16 cellular contexts compared by ENCODE assay signal in genomic region chr1:101109791-101110190, GRCh38.
"Had no signal": no experiment of that assay in that cellular context is flagged by ENCODE, and none has a peak within 500 bp of the region (broad histone marks: within the 10 kb centered on the region; RNA-seq: fewer than 3 reads in every experiment).

No MANE protein-coding gene starts in this region.

- H3K4me1 ChIP-seq: tibial artery, uterus had no signal

- H3K36me3 Mint-ChIP-seq: activated CD4-positive, alpha-beta memory T cell treated with anti-CD3 and anti-CD28 coated beads for 36 hours had no signal

- H3K27ac Mint-ChIP-seq: mesothelial cell of epicardium had no signal

- FAIRE-seq: bronchial epithelial cell had no signal

- H3K27me3 Mint-ChIP-seq: activated CD4-positive, alpha-beta memory T cell treated with anti-CD3 and anti-CD28 coated beads for 36 hours had no signal

- H3K27ac ChIP-seq: esophagus muscularis mucosa, neutrophil, skin epidermis, tibial artery, uterus had no signal

- H3K27me3 ChIP-seq: esophagus muscularis mucosa, neutrophil, right atrium auricular region, tibial artery, uterus had no signal

- H3K4me3 ChIP-seq: esophagus muscularis mucosa, right atrium auricular region, skin epidermis, tibial artery, uterus had no signal

- H3K9me3 Mint-ChIP-seq: mesothelial cell of epicardium had no signal

- DNase-seq: activated CD4-positive, alpha-beta memory T cell treated with anti-CD3 and anti-CD28 coated beads for 36 hours; activated CD4-positive, CD25-positive, alpha-beta regulatory T cell treated with anti-CD3 and anti-CD28 coated beads, Interleukin-2, amount 50 U/mL, for 72 hours; activated CD8-positive, alpha-beta memory T cell treated with anti-CD3 and anti-CD28 coated beads, Interleukin-2, amount 50 U/mL, for 4 hours; aorta; hypothalamus; posterior cingulate gyrus; stimulated activated CD4-positive, alpha-beta T cell treated with anti-CD3 and anti-CD28 coated beads, Interleukin-4, amount 100 ng/mL, for 4 hours; tibial artery; uterus had no signal

- H3K36me3 ChIP-seq: esophagus muscularis mucosa, neutrophil, right atrium auricular region, tibial artery, uterus had no signal

- H3K4me3 Mint-ChIP-seq: activated CD4-positive, alpha-beta memory T cell treated with anti-CD3 and anti-CD28 coated beads for 36 hours; mesothelial cell of epicardium had no signal

- H3K9me3 ChIP-seq: esophagus muscularis mucosa, neutrophil, right atrium auricular region, tibial artery, uterus had no signal

- ATAC-seq: activated naive CD4-positive, alpha-beta T cell treated with anti-CD3 and anti-CD28 coated beads, Interleukin-2, amount 50 U/mL, for 72 hours had no signal
